Comparison of ENCODE assay signal across 21 cellular contexts in genomic region chr11:134399996-134400395, GRCh38. TPM values are rescaled to one million over a fixed set of nuclear protein-coding genes. Genes with fewer than 3 reads are reported as not detected.
"Had no signal": no experiment of that assay in that cellular context is flagged by ENCODE, and none has a peak within 500 bp of the region (broad histone marks: within the 10 kb centered on the region; RNA-seq: fewer than 3 reads in every experiment).

No MANE protein-coding gene starts in this region.

- H3K9me3 Mint-ChIP-seq: dendritic cell treated with granulocyte-macrophage colony-stimulating factor and Interleukin-4, amounts not matched to agents 40 ng/mL and 50 ng/mL, for 4 days; naive thymus-derived CD4-positive, alpha-beta T cell; neural crest cell had no signal

- H3K27ac ChIP-seq: esophagus squamous epithelium, hepatocyte, ovary, right atrium auricular region, suprapubic skin, tibial artery, upper lobe of left lung, vagina had no signal

- H3K4me3 ChIP-seq: esophagus squamous epithelium, hepatocyte, ovary, right atrium auricular region, suprapubic skin, tibial artery, upper lobe of left lung, vagina had no signal

- H3K27me3 ChIP-seq: hepatocyte, ovary, right atrium auricular region, upper lobe of left lung, vagina had no signal

- H3K9me3 ChIP-seq: esophagus squamous epithelium, ovary, right atrium auricular region, suprapubic skin, tibial artery, upper lobe of left lung, vagina had no signal

- ATAC-seq: left lobe of liver; naive thymus-derived CD4-positive, alpha-beta T cell had no signal

- DNase-seq: esophagus squamous epithelium; foreskin fibroblast; head of caudate nucleus; kidney glomerular epithelial cell; mammary epithelial cell; naive thymus-derived CD4-positive, alpha-beta T cell; nucleus accumbens; ovary; small intestine; stimulated activated CD4-positive, alpha-beta T cell treated with anti-CD3 and anti-CD28 coated beads, Interleukin-12 subunit alpha, Interleukin-12 subunit beta, amount 100 ng/mL, for 4 hours; stimulated activated naive CD4-positive, alpha-beta T cell; tibial artery; upper lobe of left lung had no signal

- H3K36me3 Mint-ChIP-seq: naive thymus-derived CD4-positive, alpha-beta T cell had no signal

- H3K27ac Mint-ChIP-seq: dendritic cell treated with granulocyte-macrophage colony-stimulating factor and Interleukin-4, amounts not matched to agents 40 ng/mL and 50 ng/mL, for 4 days; naive thymus-derived CD4-positive, alpha-beta T cell had no signal

- H3K4me1 ChIP-seq: esophagus squamous epithelium, right atrium auricular region, suprapubic skin, tibial artery, upper lobe of left lung, vagina had no signal

- H3K4me1 Mint-ChIP-seq: neural crest cell had no signal

- H3K4me3 Mint-ChIP-seq: dendritic cell treated with granulocyte-macrophage colony-stimulating factor and Interleukin-4, amounts not matched to agents 40 ng/mL and 50 ng/mL, for 4 days; naive thymus-derived CD4-positive, alpha-beta T cell; neural crest cell had no signal

- H3K36me3 ChIP-seq: esophagus squamous epithelium, ovary, right atrium auricular region, suprapubic skin, tibial artery, upper lobe of left lung, vagina had no signal

RNA-seq across cellular contexts. Expression of gene B3GAT1, which starts 12.0 kb away (rescaled TPM):
- total RNA-seq: epithelial cell of proximal tubule had no signal
- polyA plus RNA-seq: naive thymus-derived CD4-positive, alpha-beta T cell had no signal
